Comparison of ENCODE assay signal across 11 cellular contexts in the genomic region with DNA sequence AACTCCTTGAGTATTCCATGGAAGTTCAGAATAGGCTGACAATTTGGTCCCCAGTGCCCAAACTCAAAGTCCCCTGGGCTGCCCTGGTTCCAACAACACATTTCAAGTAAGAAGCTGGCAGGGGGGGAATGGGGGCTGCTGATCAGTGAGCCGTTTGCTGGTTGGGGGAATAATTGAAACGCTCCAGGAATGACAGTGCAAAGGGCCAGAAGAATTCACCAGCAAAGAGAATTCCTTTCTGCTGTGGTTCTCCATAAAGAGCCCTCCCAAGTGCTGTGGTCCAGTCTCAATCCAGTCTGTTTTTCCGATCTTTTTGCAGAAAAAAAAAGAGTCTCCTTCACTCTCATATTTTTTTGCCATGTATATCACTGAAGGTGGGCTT.
DNase-seq lines count a peak whose midpoint lies in the region; FAIRE-seq and TF ChIP-seq lines count a peak whose summit lies in the region.
"Had no signal": no experiment of that assay in that cellular context is flagged by ENCODE, and none has a peak within 500 bp of the region (broad histone marks: within the 10 kb centered on the region; RNA-seq: fewer than 3 reads in every experiment).

No MANE protein-coding gene starts in this region.

- H4K8ac ChIP-seq in mesenchymal stem cell (ENCODE audit: low read length): no peak overlapping the region
- no peak overlapping the region for H4K8ac ChIP-seq in mesendoderm (ENCODE audit: low read depth, low read length)

- H3K4me2 ChIP-seq in astrocyte (ENCODE audit: low read length) (peak overlapping the region; percentile 70), mesenchymal stem cell (ENCODE audit: low read length, poor library complexity, severe bottlenecking) (peak overlapping the region; percentile 3), mesendoderm (ENCODE audit: low read length) (no peak overlapping the region)
- H3K4me2 ChIP-seq: KMS-11 had no signal

- no peaks in the 10 kb centered on the region for H3K27me3 Mint-ChIP-seq in astrocyte (ENCODE audit: low read depth, unreplicated experiment)

- H3K79me1 ChIP-seq in mesenchymal stem cell (replicated peaks; ENCODE audit: low read length, poor library complexity, severe bottlenecking) (no peaks in the 10 kb centered on the region), mesendoderm (ENCODE audit: low read length) (no peaks in the 10 kb centered on the region)

- H2BK120ac ChIP-seq in mesenchymal stem cell (ENCODE audit: low read depth, low read length) (no peak overlapping the region), mesendoderm (ENCODE audit: low read depth, low read length) (no peak overlapping the region)

- H2BK5ac ChIP-seq in mesenchymal stem cell (ENCODE audit: low read depth, low read length, poor library complexity, severe bottlenecking) (peak overlapping the region; percentile 54), mesendoderm (ENCODE audit: low read length) (no peak overlapping the region)

- no peaks in the 10 kb centered on the region for H3K9me3 ChIP-seq in astrocyte (ENCODE audit: insufficient read depth, low read depth, low read length)
- H3K9me3 ChIP-seq in mesenchymal stem cell (ENCODE audit: control insufficient read depth, low read length): no peaks in the 10 kb centered on the region
- no peaks in the 10 kb centered on the region for H3K9me3 ChIP-seq in subcutaneous abdominal adipose tissue (ENCODE audit: control insufficient read depth in 5 of 5, low read length in 5 of 5)
- H3K9me3 ChIP-seq: psoas muscle had no signal

- H2BK12ac ChIP-seq in mesenchymal stem cell (ENCODE audit: low read length in 2 of 2): peak overlapping the region in 1 of 2 experiments; percentile 44

- H3K27me3 ChIP-seq in astrocyte (ENCODE audit: insufficient read depth, low read length) (no peaks in the 10 kb centered on the region), mesenchymal stem cell (ENCODE audit: control insufficient read depth in 1 of 2, insufficient read depth in 1 of 2, low read length in 2 of 2) (no peaks in the 10 kb centered on the region), subcutaneous abdominal adipose tissue (ENCODE audit: control insufficient read depth in 5 of 5, insufficient read depth in 4 of 5, low read length in 5 of 5) (no peaks in the 10 kb centered on the region), mesendoderm (ENCODE audit: insufficient read depth, low read length, poor library complexity) (no peaks in the 10 kb centered on the region)

- H2BK15ac ChIP-seq in mesenchymal stem cell (ENCODE audit: low read depth, poor library complexity, severe bottlenecking) (no peak overlapping the region), mesendoderm (replicated peaks; ENCODE audit: low read depth) (no peak overlapping the region)

- no peak overlapping the region for H3K56ac ChIP-seq in mesendoderm (ENCODE audit: low read length)

- H3K9ac ChIP-seq in astrocyte (ENCODE audit: low read length) (peak overlapping the region; percentile 78), mesenchymal stem cell (ENCODE audit: low read length) (peak overlapping the region; percentile 81), subcutaneous abdominal adipose tissue (ENCODE audit: low read length in 5 of 5) (peak overlapping the region in 1 of 5 donors; percentile 10), mesendoderm (ENCODE audit: low read length) (no peak overlapping the region)
- H3K9ac ChIP-seq: KMS-11 had no signal

- no peak overlapping the region for H3K14ac ChIP-seq in mesenchymal stem cell (ENCODE audit: low read length in 2 of 2)

- no peak overlapping the region for H3K4ac ChIP-seq in mesenchymal stem cell (ENCODE audit: low read depth in 1 of 2, low read length in 2 of 2)
- no peak overlapping the region for H3K4ac ChIP-seq in mesendoderm (ENCODE audit: low read depth, low read length)

- no peaks in the 10 kb centered on the region for H3K36me3 Mint-ChIP-seq in astrocyte (ENCODE audit: low read depth, unreplicated experiment)

- H4K5ac ChIP-seq in mesendoderm (ENCODE audit: low read length): no peak overlapping the region

- no peak overlapping the region for H4K91ac ChIP-seq in mesenchymal stem cell (ENCODE audit: low read length)

- no peak overlapping the region for H3K23ac ChIP-seq in mesenchymal stem cell (ENCODE audit: low read length in 2 of 2)
- H3K23ac ChIP-seq in mesendoderm (ENCODE audit: low read length): no peak overlapping the region

- H2AK5ac ChIP-seq in mesenchymal stem cell (ENCODE audit: low read length, severe bottlenecking): peak overlapping the region; percentile 29
- no peak overlapping the region for H2AK5ac ChIP-seq in mesendoderm (ENCODE audit: low read length)

- H3K9me3 Mint-ChIP-seq in astrocyte (ENCODE audit: unreplicated experiment): no peaks in the 10 kb centered on the region
- H3K9me3 Mint-ChIP-seq: stimulated activated naive CD8-positive, alpha-beta T cell treated with anti-CD3 and anti-CD28 coated beads, Interleukin-15, Interleukin-2, amounts not matched to agents 100 ng/mL and 50 ng/mL, for 24 hours had no signal

- H3K27ac Mint-ChIP-seq in astrocyte (ENCODE audit: unreplicated experiment): peak overlapping the region; percentile 97
- H3K27ac Mint-ChIP-seq: stimulated activated naive CD8-positive, alpha-beta T cell treated with anti-CD3 and anti-CD28 coated beads, Interleukin-15, Interleukin-2, amounts not matched to agents 100 ng/mL and 50 ng/mL, for 24 hours had no signal

- no peak for TF ChIP-seq CTCF in astrocyte (IDR thresholded peaks at IDR 0.05; ENCODE audit: insufficient read depth, low read depth, low read length)

- H3K36me3 ChIP-seq in astrocyte (ENCODE audit: insufficient read depth, low read length) (no peaks in the 10 kb centered on the region), mesenchymal stem cell (ENCODE audit: control insufficient read depth in 1 of 2, insufficient read depth in 2 of 2, low read depth in 1 of 2, low read length in 2 of 2) (no peaks in the 10 kb centered on the region), subcutaneous abdominal adipose tissue (ENCODE audit: control insufficient read depth in 5 of 5, insufficient read depth in 5 of 5, low read length in 5 of 5) (no peaks in the 10 kb centered on the region), mesendoderm (ENCODE audit: control insufficient read depth, insufficient read depth, low read length) (no peaks in the 10 kb centered on the region)

- H3K4me1 Mint-ChIP-seq in astrocyte (ENCODE audit: low read depth, unreplicated experiment): peaks cover 54% of the 10 kb centered on the region

- no peaks in the 10 kb centered on the region for H4K20me1 ChIP-seq in astrocyte (ENCODE audit: insufficient read depth, low read length)

- H2AFZ ChIP-seq in astrocyte (ENCODE audit: low read depth, low read length) (no peak overlapping the region), mesenchymal stem cell (ENCODE audit: low read depth, low read length) (no peak overlapping the region)

- FAIRE-seq in astrocyte (lab: Jason Lieb, UNC): no peak

- DNase-seq in GM03348 (ENCODE audit: low spot score) (peak; percentile 37), astrocyte (ENCODE audit: low read depth) (peak; percentile 73), mesenchymal stem cell (peak; percentile 23), mesenteric fat pad (ENCODE audit: low spot score) (no peak), middle frontal gyrus (ENCODE audit: extremely low spot score, low spot score) (no peak), mesendoderm (no peak)
- DNase-seq: NCI-H526, psoas muscle had no signal

- H3K27ac ChIP-seq in astrocyte (ENCODE audit: low read depth, low read length) (peak overlapping the region; percentile 86), mesenchymal stem cell (ENCODE audit: low read length, poor library complexity, severe bottlenecking) (peak overlapping the region; percentile 84), subcutaneous abdominal adipose tissue (ENCODE audit: low read depth, low read length) (peak overlapping the region; percentile 75), mesendoderm (ENCODE audit: low read depth, low read length) (no peak overlapping the region)
- H3K27ac ChIP-seq: KMS-11 had no signal

- H3K4me3 Mint-ChIP-seq in astrocyte (ENCODE audit: unreplicated experiment): peak overlapping the region; percentile 23
- H3K4me3 Mint-ChIP-seq: stimulated activated naive CD8-positive, alpha-beta T cell treated with anti-CD3 and anti-CD28 coated beads, Interleukin-15, Interleukin-2, amounts not matched to agents 100 ng/mL and 50 ng/mL, for 24 hours had no signal

- H3K4me1 ChIP-seq in astrocyte (ENCODE audit: insufficient read depth, low read length) (peaks cover 32% of the 10 kb centered on the region), mesenchymal stem cell (ENCODE audit: control insufficient read depth, insufficient read depth, low read depth, low read length) (peaks cover 27% of the 10 kb centered on the region), subcutaneous abdominal adipose tissue (ENCODE audit: control insufficient read depth in 5 of 5, insufficient read depth in 5 of 5, low read length in 5 of 5) (peaks cover 6 to 41% (median 32%) of the 10 kb centered on the region in 5 donors), mesendoderm (ENCODE audit: control insufficient read depth, low read depth, low read length) (peaks cover 2% of the 10 kb centered on the region)
- H3K4me1 ChIP-seq: psoas muscle had no signal

- H3K18ac ChIP-seq in mesenchymal stem cell (ENCODE audit: low read depth in 1 of 2, low read length in 2 of 2) (no peak overlapping the region), mesendoderm (ENCODE audit: low read length) (no peak overlapping the region)

- 50% methylated on average over 3 of the region's 3 CpGs for WGBS in mesenchymal stem cell
- WGBS in mesendoderm (ENCODE audit: extremely low coverage, insufficient coverage, low lambda C conversion rate): no CpG with 5 or more reads among the region's 3 CpGs

- no peaks in the 10 kb centered on the region for H3K79me2 ChIP-seq in astrocyte (ENCODE audit: insufficient read depth, low read length)
- no peaks in the 10 kb centered on the region for H3K79me2 ChIP-seq in mesendoderm (ENCODE audit: control insufficient read depth, insufficient read depth, low read length)

- no peak overlapping the region for H3K4me3 ChIP-seq in astrocyte (ENCODE audit: insufficient read depth, low read depth, low read length)
- no peak overlapping the region for H3K4me3 ChIP-seq in mesenchymal stem cell (ENCODE audit: insufficient read depth in 1 of 2, low read depth in 1 of 2, low read length in 2 of 2)
- no peak overlapping the region for H3K4me3 ChIP-seq in subcutaneous abdominal adipose tissue (ENCODE audit: low read depth in 1 of 5, low read length in 5 of 5)
- no peak overlapping the region for H3K4me3 ChIP-seq in mesendoderm (ENCODE audit: low read length)
- H3K4me3 ChIP-seq: psoas muscle had no signal

Comparison
In these comparisons a context has a peak if more than half of its experiments do, and no peak if none do; other contexts are left out.
1. DNase-seq: peak in GM03348 (single experiment), astrocyte (single experiment) and mesenchymal stem cell (single experiment); none in mesenteric fat pad (single experiment), middle frontal gyrus (single experiment) and mesendoderm (single experiment).